ENCODE assay signal across 1 cellular context in the genomic region with DNA sequence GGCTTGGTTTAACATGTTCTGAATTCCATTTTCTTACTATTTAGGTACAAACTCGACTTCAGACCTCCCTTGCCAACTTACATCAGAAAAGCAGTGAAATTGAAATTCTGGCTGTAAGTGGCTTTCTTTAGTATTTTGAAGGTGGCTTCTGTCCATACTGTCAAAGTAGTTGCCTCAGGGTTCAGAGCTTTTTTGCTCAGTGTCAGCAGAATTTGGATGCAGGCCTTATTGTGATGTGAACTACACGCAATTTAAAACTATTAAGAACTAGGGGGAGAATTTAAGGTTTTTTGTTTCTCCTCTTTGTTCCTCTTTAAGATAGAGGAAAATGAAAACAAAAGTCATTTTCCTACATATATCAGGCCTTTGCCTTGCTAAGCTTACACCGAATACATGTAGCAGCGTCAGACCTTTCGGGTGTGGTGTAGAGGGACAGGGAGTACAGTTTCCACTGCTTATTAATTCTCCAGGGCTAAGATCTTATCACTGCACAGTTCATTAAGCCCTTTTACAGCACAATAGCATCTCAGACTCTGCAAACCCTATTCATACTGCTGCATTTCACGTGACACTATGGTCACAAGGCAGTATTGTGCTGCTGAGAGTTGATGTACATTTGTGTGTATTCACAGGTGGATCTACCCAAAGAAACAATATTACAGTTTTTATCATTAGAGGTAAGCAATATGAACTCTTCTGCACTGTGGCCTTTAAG.
TF ChIP-seq lines count a peak whose summit lies in the region.

No MANE protein-coding gene starts in this region.

TF ChIP-seq in endothelial cell of umbilical vein, 7 proteins besides CTCF, POLR2A, EP300 and RAD21:
- no peak for TF ChIP-seq POLR2AphosphoS5 (IDR thresholded peaks at IDR 0.05; ENCODE audit: insufficient read depth, low read depth, low read length)
- TF ChIP-seq GATA2 (IDR thresholded peaks at IDR 0.05; ENCODE audit: insufficient read depth, insufficient read length, low read depth, low read length) = no peak
- TF ChIP-seq JUN (IDR thresholded peaks at IDR 0.05; ENCODE audit: borderline replicate concordance, insufficient read depth, insufficient read length, low read depth) = no peak
- no peak for TF ChIP-seq MYC (IDR thresholded peaks at IDR 0.05; ENCODE audit: low read depth, low read length)
- no peak for TF ChIP-seq FOS (IDR thresholded peaks at IDR 0.05; ENCODE audit: borderline replicate concordance, insufficient read depth, low read length)
- TF ChIP-seq, protein P1, sequence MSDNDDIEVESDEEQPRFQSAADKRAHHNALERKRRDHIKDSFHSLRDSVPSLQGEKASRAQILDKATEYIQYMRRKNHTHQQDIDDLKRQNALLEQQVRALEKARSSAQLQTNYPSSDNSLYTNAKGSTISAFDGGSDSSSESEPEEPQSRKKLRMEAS (IDR thresholded peaks at IDR 0.05; ENCODE audit: insufficient read depth, insufficient read length) = no peak
- no peak for TF ChIP-seq EZH2 (IDR thresholded peaks at IDR 0.05; ENCODE audit: borderline replicate concordance, low read depth, low read length, severe bottlenecking)
TF ChIP-seq in endothelial cell of umbilical vein: peak in this region for 0.
